Comparison of ENCODE assay signal across 8 cellular contexts in the genomic region with DNA sequence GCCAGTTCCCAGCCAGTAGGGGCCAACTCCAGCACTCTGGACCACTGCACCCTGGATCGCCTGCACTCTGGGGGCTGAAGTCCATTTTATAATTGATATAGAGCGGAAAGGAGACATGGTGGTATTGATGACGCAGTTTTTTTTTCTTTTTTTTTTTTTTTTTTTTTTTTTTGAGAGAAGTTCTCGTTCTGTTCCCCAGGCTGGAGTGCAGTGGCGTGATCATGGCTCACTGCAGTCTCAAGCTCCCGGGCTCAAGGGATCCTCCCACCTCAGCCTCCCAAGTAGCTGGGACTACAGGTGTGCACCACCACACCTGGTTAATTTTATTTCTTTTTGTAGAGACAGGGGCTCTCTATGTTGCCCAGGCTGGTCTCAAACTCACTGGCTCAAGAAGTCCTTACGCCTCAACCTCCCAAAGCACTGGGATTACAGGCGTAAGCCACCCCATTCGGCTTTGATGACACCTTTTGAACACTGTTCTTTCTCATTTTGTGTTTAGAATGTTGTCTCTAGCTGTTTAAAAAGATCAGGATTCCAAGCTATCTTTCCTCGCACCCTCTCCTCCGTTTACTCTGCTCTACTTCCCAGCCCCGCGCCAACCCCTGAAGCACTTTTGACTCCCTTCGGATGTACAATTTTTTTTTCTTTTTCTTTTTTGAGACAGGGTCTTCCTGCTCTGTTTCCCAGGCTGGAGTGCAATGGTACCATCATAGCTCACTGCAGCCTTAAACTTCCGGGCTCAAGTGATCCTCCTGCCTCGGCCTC. TPM values are rescaled to one million over a fixed set of nuclear protein-coding genes. Genes with fewer than 3 reads are reported as not detected.
DNase-seq lines count a peak whose midpoint lies in the region; ATAC-seq and TF ChIP-seq lines count a peak whose summit lies in the region.

No MANE protein-coding gene starts in this region.

- peak in 2 of 5 donors; percentile 11 to 22 for DNase-seq in CD8-positive, alpha-beta memory T cell
- DNase-seq in esophagus squamous epithelium (lab: John Stamatoyannopoulos, UW): no peak
- no peak for DNase-seq in psoas muscle
- no peak for DNase-seq in iPS-NIHi11 (ENCODE audit: low spot score)
- DNase-seq in activated effector memory CD4-positive, alpha-beta T cell treated with anti-CD3 and anti-CD28 coated beads, Interleukin-2, amount 50 U/mL, for 16 hours: no peak
- no peak for DNase-seq in NCI-H2029 treated with DMSO at 0.1 percent for 48 hours (lab: John Stamatoyannopoulos, UW)
- no peak for DNase-seq in DMS79 (lab: John Stamatoyannopoulos, UW)

- peak overlapping the region; percentile 91 for H3K4me3 ChIP-seq in CD8-positive, alpha-beta memory T cell (ENCODE audit: low read length)
- peak overlapping the region; percentile 19 to 65 (median 40) for H3K4me3 ChIP-seq in esophagus squamous epithelium
- H3K4me3 ChIP-seq in psoas muscle: peak overlapping the region; percentile 51

- peak in 1 of 4 donors; percentile 6 for ATAC-seq in psoas muscle

- intact Hi-C loops in esophagus squamous epithelium (cut with DNase I) (no loop called here), psoas muscle (cut with DNase I) (no loop called here)

- no peaks in the 10 kb centered on the region for H3K36me3 ChIP-seq in CD8-positive, alpha-beta memory T cell (ENCODE audit: insufficient read depth, low read length)
- H3K36me3 ChIP-seq in KOPT-K1 (ENCODE audit: insufficient read depth, low read length): no peaks in the 10 kb centered on the region
- no peaks in the 10 kb centered on the region for H3K36me3 ChIP-seq in esophagus squamous epithelium
- H3K36me3 ChIP-seq in psoas muscle (ENCODE audit: insufficient read depth in 1 of 2, low read depth in 1 of 2): no peaks in the 10 kb centered on the region

- POLR2A ChIA-PET in CD8-positive, alpha-beta memory T cell (lab: Charles Lee): interaction anchor here (0.6 to 3.5 kb wide), 4 partner anchors 8 to 63 kb away, joined by 3 to 19 read pairs (median 8); a partner anchor contains a TSS

- TF ChIP-seq POLR2A in esophagus squamous epithelium (IDR thresholded peaks at IDR 0.05): no peak

- no peaks in the 10 kb centered on the region for H3K27me3 ChIP-seq in CD8-positive, alpha-beta memory T cell (ENCODE audit: insufficient read depth, low read length, poor library complexity, severe bottlenecking)
- no peaks in the 10 kb centered on the region for H3K27me3 ChIP-seq in esophagus squamous epithelium
- H3K27me3 ChIP-seq in psoas muscle (ENCODE audit: insufficient read depth in 3 of 3, low read length in 2 of 3): no peaks in the 10 kb centered on the region

- CTCF ChIA-PET in CD8-positive, alpha-beta memory T cell (lab: Charles Lee): interaction anchor here (2.2 kb wide), 1 partner anchor 79 kb away, joined by 6 read pairs; no protein-coding TSS in a partner anchor

- H3K4me1 ChIP-seq in CD8-positive, alpha-beta memory T cell (ENCODE audit: insufficient read depth, low read length): peaks cover 42% of the 10 kb centered on the region
- H3K4me1 ChIP-seq in esophagus squamous epithelium (peaks cover 15 to 83% (median 32%) of the 10 kb centered on the region in 3 donors), psoas muscle (no peaks in the 10 kb centered on the region)

- peak overlapping the region; percentile 98 to 100 (median 99) for H3K27ac Mint-ChIP-seq in CD8-positive, alpha-beta memory T cell

- H3K9me3 Mint-ChIP-seq in CD8-positive, alpha-beta memory T cell: peaks cover 0 to 2% (median 0%) of the 10 kb centered on the region in 5 donors

- peaks cover 0 to 7% of the 10 kb centered on the region in 2 donors for H3K27me3 Mint-ChIP-seq in CD8-positive, alpha-beta memory T cell

- 83 to 91% methylated on average over 15 to 16 of the region's 16 CpGs for WGBS in esophagus squamous epithelium, 2 donors
- 87 to 89% (median 89%) methylated on average over 16 of the region's 16 CpGs for WGBS in psoas muscle, 3 donors

- peak overlapping the region; percentile 84 to 96 (median 94) for H3K4me3 Mint-ChIP-seq in CD8-positive, alpha-beta memory T cell

- peak overlapping the region; percentile 98 for H3K27ac ChIP-seq in CD8-positive, alpha-beta memory T cell (ENCODE audit: low read depth, low read length)
- peak overlapping the region; percentile 82 for H3K27ac ChIP-seq in KOPT-K1 (ENCODE audit: low read depth, low read length, poor library complexity, severe bottlenecking)
- peak overlapping the region; percentile 74 to 93 (median 84) for H3K27ac ChIP-seq in esophagus squamous epithelium
- H3K27ac ChIP-seq in psoas muscle: peak overlapping the region; percentile 21

- H3K9me3 ChIP-seq in CD8-positive, alpha-beta memory T cell (ENCODE audit: low read length): no peaks in the 10 kb centered on the region
- no peaks in the 10 kb centered on the region for H3K9me3 ChIP-seq in KOPT-K1 (ENCODE audit: insufficient read depth, low read length, poor library complexity, severe bottlenecking)
- no peaks in the 10 kb centered on the region for H3K9me3 ChIP-seq in esophagus squamous epithelium
- H3K9me3 ChIP-seq in psoas muscle: no peaks in the 10 kb centered on the region

- H3K36me3 Mint-ChIP-seq in CD8-positive, alpha-beta memory T cell: peaks cover 6 to 46% (median 7%) of the 10 kb centered on the region in 3 donors

- TF ChIP-seq CTCF in esophagus squamous epithelium (IDR thresholded peaks at IDR 0.05) (no peak), psoas muscle (IDR thresholded peaks at IDR 0.05) (no peak)

- peaks cover 38 to 64% (median 56%) of the 10 kb centered on the region in 3 donors for H3K4me1 Mint-ChIP-seq in CD8-positive, alpha-beta memory T cell

RNA-seq across cellular contexts. Expression of a gene that starts 1.0 kb away (rescaled TPM):
- total RNA-seq in CD8-positive, alpha-beta memory T cell: 10 to 100 TPM; 13.2 to 17.1 TPM
- polyA plus RNA-seq in CD8-positive, alpha-beta memory T cell: 37.2 TPM
- 10 to 100 TPM in 1 of 4 donors, 1 to 10 TPM in 3; 4.3 to 23.5 (median 8.5) TPM for total RNA-seq in esophagus squamous epithelium
- total RNA-seq in psoas muscle: 1 to 10 TPM; 2.7 to 3.6 (median 3.2) TPM
- polyA plus RNA-seq in psoas muscle: 1 to 10 TPM; 1.2 to 1.9 (median 1.3) TPM

RNA-seq across cellular contexts. Expression of a gene that starts 46.2 kb away (rescaled TPM):
- total RNA-seq in CD8-positive, alpha-beta memory T cell: not detected
- polyA plus RNA-seq in CD8-positive, alpha-beta memory T cell: not detected
- 10 to 100 TPM; 14.8 to 83.8 (median 38.6) TPM for total RNA-seq in esophagus squamous epithelium
- total RNA-seq in psoas muscle: under 1 TPM in 1 of 4 donors, not detected in 3; 0.26 TPM
- under 1 TPM; 0.10 to 0.21 (median 0.18) TPM for polyA plus RNA-seq in psoas muscle

Comparison
In these comparisons a context has a peak if more than half of its experiments do, and no peak if none do; other contexts are left out.
1. H3K27ac ChIP-seq: peak in every context shown above with its lines; median percentile 98 in CD8-positive, alpha-beta memory T cell; 84 in esophagus squamous epithelium; 82 in KOPT-K1; 21 in psoas muscle.
2. H3K4me3 ChIP-seq: peak in every context shown above with its lines; median percentile 91 in CD8-positive, alpha-beta memory T cell; 51 in psoas muscle; 40 in esophagus squamous epithelium.
3. RNA of a gene that starts 46.2 kb away (total RNA-seq): 14.8 to 83.8 TPM in esophagus squamous epithelium; 0.26 TPM in psoas muscle and not detected in CD8-positive, alpha-beta memory T cell; every median in the first group is over 10 times any median in the second.